In genomic region chr9:89702401-89702800, GRCh38 we compare ENCODE assay signal across 14 cellular contexts.
A peak's percentile ranks its signal among the peaks of the same experiment; 100 is the strongest.
DNase-seq lines count a peak whose midpoint lies in the region; ATAC-seq lines count a peak whose summit lies in the region.
"Had no signal": no experiment of that assay in that cellular context is flagged by ENCODE, and none has a peak within 500 bp of the region (broad histone marks: within the 10 kb centered on the region; RNA-seq: fewer than 3 reads in every experiment).

No MANE protein-coding gene starts in this region.

- no peak for ATAC-seq in activated naive CD8-positive, alpha-beta T cell treated with anti-CD3 and anti-CD28 coated beads, Interleukin-2, amount 10 ng/mL, durations not matched to agents 7 days and 5 days (ENCODE audit: low read depth)
- ATAC-seq in stimulated activated memory B cell treated with anti-CD40 and anti-IgM and Interleukin-4, amounts not matched to agents 10 μg/mL and 1 μg/mL and 100 μg/mL, for 72 hours = no peak
- ATAC-seq: CD8-positive, alpha-beta T cell had no signal

- POLR2A ChIA-PET in activated CD4-positive, alpha-beta memory T cell treated with anti-CD3 and anti-CD28 coated beads, Interleukin-2, amount 10 ng/mL, durations not matched to agents 7 days and 5 days (lab: Charles Lee) = interaction anchor here (1.1 to 7.0 kb wide), 5 partner anchors 11 to 98 kb away, joined by 4 to 114 read pairs (median 46); partner anchors contain the start of gene GADD45G
- POLR2A ChIA-PET in activated naive CD8-positive, alpha-beta T cell treated with anti-CD3 and anti-CD28 coated beads, Interleukin-2, amount 10 ng/mL, durations not matched to agents 7 days and 5 days (lab: Charles Lee) = interaction anchor here (2.3 to 4.6 kb wide), 3 partner anchors 11 to 41 kb away, joined by 19 to 50 read pairs (median 29); no protein-coding TSS in a partner anchor

- no peaks in the 10 kb centered on the region for H3K9me3 Mint-ChIP-seq in activated naive CD4-positive, alpha-beta T cell treated with anti-CD3 and anti-CD28 coated beads, Interleukin-2, amount 50 U/mL, for 24 hours
- H3K9me3 Mint-ChIP-seq in activated CD4-positive, alpha-beta memory T cell treated with anti-CD3 and anti-CD28 coated beads, Interleukin-2, amount 10 ng/mL, durations not matched to agents 7 days and 5 days = no peaks in the 10 kb centered on the region
- peaks cover 4% of the 10 kb centered on the region for H3K9me3 Mint-ChIP-seq in activated naive CD8-positive, alpha-beta T cell treated with anti-CD3 and anti-CD28 coated beads, Interleukin-2, amount 10 ng/mL, durations not matched to agents 7 days and 5 days
- H3K9me3 Mint-ChIP-seq in stimulated activated memory B cell treated with anti-CD40 and anti-IgM and Interleukin-4, amounts not matched to agents 10 μg/mL and 1 μg/mL and 100 μg/mL, for 72 hours = no peaks in the 10 kb centered on the region
- H3K9me3 Mint-ChIP-seq: CD8-positive, alpha-beta T cell had no signal

- CTCF ChIA-PET in activated CD4-positive, alpha-beta memory T cell treated with anti-CD3 and anti-CD28 coated beads, Interleukin-2, amount 10 ng/mL, durations not matched to agents 7 days and 5 days (lab: Charles Lee) = interaction anchor here (1.0 to 2.7 kb wide), 7 partner anchors 9 to 98 kb away, joined by 3 to 16 read pairs (median 5); partner anchors contain the start of gene GADD45G

- DNase-seq in activated naive CD4-positive, alpha-beta T cell treated with Interleukin-2 at 50 U/mL for 16 hours = no peak
- DNase-seq in activated CD4-positive, alpha-beta memory T cell treated with anti-CD3 and anti-CD28 coated beads, Interleukin-2, amount 10 ng/mL, durations not matched to agents 7 days and 5 days = no peak
- DNase-seq in activated naive CD8-positive, alpha-beta T cell treated with anti-CD3 and anti-CD28 coated beads, Interleukin-2, amount 10 ng/mL, durations not matched to agents 7 days and 5 days = no peak
- no peak for DNase-seq in NK-92 (lab: John Stamatoyannopoulos, UW; ENCODE audit: unreplicated experiment)
- no peak for DNase-seq in activated gamma-delta T cell (lab: John Stamatoyannopoulos, UW)
- DNase-seq: BE2C; CD8-positive, alpha-beta T cell; MV-4-11; NCI-H1417 treated with DMSO at 0.1 percent for 48 hours; NCI-H2029; NCI-H2171 treated with DMSO at 0.1 percent for 48 hours; NCI-H510A had no signal

- H3K27me3 Mint-ChIP-seq in activated naive CD4-positive, alpha-beta T cell treated with anti-CD3 and anti-CD28 coated beads, Interleukin-2, amount 50 U/mL, for 24 hours = no peaks in the 10 kb centered on the region
- no peaks in the 10 kb centered on the region for H3K27me3 Mint-ChIP-seq in activated CD4-positive, alpha-beta memory T cell treated with anti-CD3 and anti-CD28 coated beads, Interleukin-2, amount 10 ng/mL, durations not matched to agents 7 days and 5 days
- H3K27me3 Mint-ChIP-seq in activated naive CD8-positive, alpha-beta T cell treated with anti-CD3 and anti-CD28 coated beads, Interleukin-2, amount 10 ng/mL, durations not matched to agents 7 days and 5 days = no peaks in the 10 kb centered on the region
- H3K27me3 Mint-ChIP-seq in stimulated activated memory B cell treated with anti-CD40 and anti-IgM and Interleukin-4, amounts not matched to agents 10 μg/mL and 1 μg/mL and 100 μg/mL, for 72 hours = no peaks in the 10 kb centered on the region

- H3K27ac Mint-ChIP-seq in activated naive CD4-positive, alpha-beta T cell treated with anti-CD3 and anti-CD28 coated beads, Interleukin-2, amount 50 U/mL, for 24 hours = peak overlapping the region; percentile 19
- H3K27ac Mint-ChIP-seq in activated CD4-positive, alpha-beta memory T cell treated with anti-CD3 and anti-CD28 coated beads, Interleukin-2, amount 10 ng/mL, durations not matched to agents 7 days and 5 days = peak overlapping the region; percentile 89
- H3K27ac Mint-ChIP-seq in activated naive CD8-positive, alpha-beta T cell treated with anti-CD3 and anti-CD28 coated beads, Interleukin-2, amount 10 ng/mL, durations not matched to agents 7 days and 5 days = peak overlapping the region; percentile 90
- peak overlapping the region; percentile 65 for H3K27ac Mint-ChIP-seq in stimulated activated memory B cell treated with anti-CD40 and anti-IgM and Interleukin-4, amounts not matched to agents 10 μg/mL and 1 μg/mL and 100 μg/mL, for 72 hours

- no peaks in the 10 kb centered on the region for H3K36me3 Mint-ChIP-seq in activated naive CD4-positive, alpha-beta T cell treated with anti-CD3 and anti-CD28 coated beads, Interleukin-2, amount 50 U/mL, for 24 hours
- peaks cover 37% of the 10 kb centered on the region for H3K36me3 Mint-ChIP-seq in activated CD4-positive, alpha-beta memory T cell treated with anti-CD3 and anti-CD28 coated beads, Interleukin-2, amount 10 ng/mL, durations not matched to agents 7 days and 5 days (ENCODE audit: low read depth)
- peaks cover 7% of the 10 kb centered on the region for H3K36me3 Mint-ChIP-seq in activated naive CD8-positive, alpha-beta T cell treated with anti-CD3 and anti-CD28 coated beads, Interleukin-2, amount 10 ng/mL, durations not matched to agents 7 days and 5 days
- no peaks in the 10 kb centered on the region for H3K36me3 Mint-ChIP-seq in stimulated activated memory B cell treated with anti-CD40 and anti-IgM and Interleukin-4, amounts not matched to agents 10 μg/mL and 1 μg/mL and 100 μg/mL, for 72 hours
- H3K36me3 Mint-ChIP-seq: CD8-positive, alpha-beta T cell had no signal

- H3K4me1 Mint-ChIP-seq in activated naive CD4-positive, alpha-beta T cell treated with anti-CD3 and anti-CD28 coated beads, Interleukin-2, amount 50 U/mL, for 24 hours = peaks cover 46% of the 10 kb centered on the region
- H3K4me1 Mint-ChIP-seq in activated CD4-positive, alpha-beta memory T cell treated with anti-CD3 and anti-CD28 coated beads, Interleukin-2, amount 10 ng/mL, durations not matched to agents 7 days and 5 days = peaks cover 77% of the 10 kb centered on the region
- H3K4me1 Mint-ChIP-seq in activated naive CD8-positive, alpha-beta T cell treated with anti-CD3 and anti-CD28 coated beads, Interleukin-2, amount 10 ng/mL, durations not matched to agents 7 days and 5 days = peaks cover 57% of the 10 kb centered on the region
- H3K4me1 Mint-ChIP-seq in stimulated activated memory B cell treated with anti-CD40 and anti-IgM and Interleukin-4, amounts not matched to agents 10 μg/mL and 1 μg/mL and 100 μg/mL, for 72 hours = peaks cover 61% of the 10 kb centered on the region

- no peak overlapping the region for H3K4me3 Mint-ChIP-seq in activated naive CD4-positive, alpha-beta T cell treated with anti-CD3 and anti-CD28 coated beads, Interleukin-2, amount 50 U/mL, for 24 hours
- peak overlapping the region; percentile 76 for H3K4me3 Mint-ChIP-seq in activated CD4-positive, alpha-beta memory T cell treated with anti-CD3 and anti-CD28 coated beads, Interleukin-2, amount 10 ng/mL, durations not matched to agents 7 days and 5 days
- peak overlapping the region; percentile 90 for H3K4me3 Mint-ChIP-seq in activated naive CD8-positive, alpha-beta T cell treated with anti-CD3 and anti-CD28 coated beads, Interleukin-2, amount 10 ng/mL, durations not matched to agents 7 days and 5 days
- no peak overlapping the region for H3K4me3 Mint-ChIP-seq in stimulated activated memory B cell treated with anti-CD40 and anti-IgM and Interleukin-4, amounts not matched to agents 10 μg/mL and 1 μg/mL and 100 μg/mL, for 72 hours
- H3K4me3 Mint-ChIP-seq: CD8-positive, alpha-beta T cell had no signal

Comparison
In these comparisons a context has a peak if more than half of its experiments do, and no peak if none do; other contexts are left out.
1. H3K27ac Mint-ChIP-seq: peak in every context shown above with its lines; median percentile 90 in activated naive CD8-positive, alpha-beta T cell treated with anti-CD3 and anti-CD28 coated beads, Interleukin-2, amount 10 ng/mL, durations not matched to agents 7 days and 5 days; 89 in activated CD4-positive, alpha-beta memory T cell treated with anti-CD3 and anti-CD28 coated beads, Interleukin-2, amount 10 ng/mL, durations not matched to agents 7 days and 5 days; 65 in stimulated activated memory B cell treated with anti-CD40 and anti-IgM and Interleukin-4, amounts not matched to agents 10 μg/mL and 1 μg/mL and 100 μg/mL, for 72 hours; 19 in activated naive CD4-positive, alpha-beta T cell treated with anti-CD3 and anti-CD28 coated beads, Interleukin-2, amount 50 U/mL, for 24 hours.
2. H3K4me3 Mint-ChIP-seq: peak in activated CD4-positive, alpha-beta memory T cell treated with anti-CD3 and anti-CD28 coated beads, Interleukin-2, amount 10 ng/mL, durations not matched to agents 7 days and 5 days (single experiment) and activated naive CD8-positive, alpha-beta T cell treated with anti-CD3 and anti-CD28 coated beads, Interleukin-2, amount 10 ng/mL, durations not matched to agents 7 days and 5 days (single experiment); none in activated naive CD4-positive, alpha-beta T cell treated with anti-CD3 and anti-CD28 coated beads, Interleukin-2, amount 50 U/mL, for 24 hours (single experiment) and stimulated activated memory B cell treated with anti-CD40 and anti-IgM and Interleukin-4, amounts not matched to agents 10 μg/mL and 1 μg/mL and 100 μg/mL, for 72 hours (single experiment).